14 cellular contexts compared by ENCODE assay signal in the genomic region with DNA sequence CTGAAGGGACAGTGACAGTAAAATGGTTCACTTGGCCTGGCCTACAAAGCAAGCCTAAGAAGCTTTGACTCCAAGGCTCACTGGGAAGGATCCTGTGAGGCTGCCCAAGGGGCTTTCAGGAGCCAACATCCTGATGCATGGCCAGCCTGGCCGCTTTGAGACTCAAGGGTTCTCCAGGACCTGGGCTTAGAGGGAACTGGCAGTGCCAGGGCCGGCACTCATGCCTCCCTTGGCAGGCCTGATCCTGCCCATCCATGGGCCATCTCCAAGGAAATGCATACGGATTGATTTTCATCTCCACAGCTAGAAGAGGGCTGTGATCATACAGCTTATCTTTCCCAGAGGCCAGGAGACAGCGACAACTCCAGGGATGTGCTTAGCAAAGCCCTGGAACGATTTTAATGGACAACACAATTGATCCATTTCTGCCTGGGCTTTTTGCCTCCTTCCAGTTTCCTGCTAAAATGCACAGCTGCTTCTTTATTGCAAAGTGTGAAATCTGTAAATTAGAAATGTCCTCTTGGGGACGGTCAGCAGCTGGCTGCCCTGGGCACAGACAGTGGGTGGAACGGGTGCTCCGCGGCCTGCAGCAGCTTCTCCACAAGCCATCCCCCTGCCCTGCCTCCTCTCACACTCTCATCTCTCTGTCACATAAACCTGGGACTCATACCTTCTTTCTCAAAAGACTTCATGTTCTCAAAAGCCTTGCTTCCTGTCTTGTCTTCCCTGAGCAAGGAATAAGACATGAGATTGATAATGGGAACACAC.
"Had no signal": no experiment of that assay in that cellular context is flagged by ENCODE, and none has a peak within 500 bp of the region (broad histone marks: within the 10 kb centered on the region; RNA-seq: fewer than 3 reads in every experiment).

No MANE protein-coding gene starts in this region.

- H3K9me3 ChIP-seq: heart right ventricle, testis, upper lobe of right lung had no signal

- FAIRE-seq: islet of Langerhans had no signal

- H3K4me3 ChIP-seq: heart right ventricle, skin epidermis, testis, upper lobe of right lung had no signal

- H3K27me3 ChIP-seq: testis, upper lobe of right lung had no signal

- DNase-seq: activated CD8-positive, alpha-beta memory T cell treated with anti-CD3 and anti-CD28 coated beads, Interleukin-2, amount 50 U/mL, for 48 hours; activated gamma-delta T cell; activated T-cell treated with anti-CD3 and anti-CD28 coated beads, Interleukin-2, amount 50 U/mL, for 72 hours; cortex of kidney; effector CD8-positive, alpha-beta T cell; foreskin melanocyte; heart right ventricle; left ventricle myocardium superior; testis; upper lobe of right lung; WERI-Rb-1 had no signal

- ATAC-seq: activated CD8-positive, alpha-beta T cell treated with anti-CD3 and anti-CD28 coated beads for 36 hours; upper lobe of right lung had no signal

- H3K27ac ChIP-seq: heart right ventricle, skin epidermis, testis, upper lobe of right lung, WERI-Rb-1 had no signal

- H3K36me3 ChIP-seq: heart right ventricle, upper lobe of right lung, WERI-Rb-1 had no signal

- H3K4me1 ChIP-seq: testis, upper lobe of right lung had no signal
